ENCODE assay signal across 1 cellular context in genomic region chr2:199955339-199956061, GRCh38.
A peak's percentile ranks its signal among the peaks of the same experiment; 100 is the strongest.
TF ChIP-seq lines count a peak whose summit lies in the region.

MAIP1 (plus strand) TSS chr2:199955582; CDS start chr2:199955799, 217 bp downstream.
A gene with protein sequence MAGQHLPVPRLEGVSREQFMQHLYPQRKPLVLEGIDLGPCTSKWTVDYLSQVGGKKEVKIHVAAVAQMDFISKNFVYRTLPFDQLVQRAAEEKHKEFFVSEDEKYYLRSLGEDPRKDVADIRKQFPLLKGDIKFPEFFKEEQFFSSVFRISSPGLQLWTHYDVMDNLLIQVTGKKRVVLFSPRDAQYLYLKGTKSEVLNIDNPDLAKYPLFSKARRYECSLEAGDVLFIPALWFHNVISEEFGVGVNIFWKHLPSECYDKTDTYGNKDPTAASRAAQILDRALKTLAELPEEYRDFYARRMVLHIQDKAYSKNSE (minus strand): TSS chr2:199955491. CDS start chr2:199955470, 21 bp downstream.

TF ChIP-seq in HepG2, 621 proteins besides CTCF, POLR2A, EP300 and RAD21 (continued from another document and continues in another):
- TF ChIP-seq, protein P1, sequence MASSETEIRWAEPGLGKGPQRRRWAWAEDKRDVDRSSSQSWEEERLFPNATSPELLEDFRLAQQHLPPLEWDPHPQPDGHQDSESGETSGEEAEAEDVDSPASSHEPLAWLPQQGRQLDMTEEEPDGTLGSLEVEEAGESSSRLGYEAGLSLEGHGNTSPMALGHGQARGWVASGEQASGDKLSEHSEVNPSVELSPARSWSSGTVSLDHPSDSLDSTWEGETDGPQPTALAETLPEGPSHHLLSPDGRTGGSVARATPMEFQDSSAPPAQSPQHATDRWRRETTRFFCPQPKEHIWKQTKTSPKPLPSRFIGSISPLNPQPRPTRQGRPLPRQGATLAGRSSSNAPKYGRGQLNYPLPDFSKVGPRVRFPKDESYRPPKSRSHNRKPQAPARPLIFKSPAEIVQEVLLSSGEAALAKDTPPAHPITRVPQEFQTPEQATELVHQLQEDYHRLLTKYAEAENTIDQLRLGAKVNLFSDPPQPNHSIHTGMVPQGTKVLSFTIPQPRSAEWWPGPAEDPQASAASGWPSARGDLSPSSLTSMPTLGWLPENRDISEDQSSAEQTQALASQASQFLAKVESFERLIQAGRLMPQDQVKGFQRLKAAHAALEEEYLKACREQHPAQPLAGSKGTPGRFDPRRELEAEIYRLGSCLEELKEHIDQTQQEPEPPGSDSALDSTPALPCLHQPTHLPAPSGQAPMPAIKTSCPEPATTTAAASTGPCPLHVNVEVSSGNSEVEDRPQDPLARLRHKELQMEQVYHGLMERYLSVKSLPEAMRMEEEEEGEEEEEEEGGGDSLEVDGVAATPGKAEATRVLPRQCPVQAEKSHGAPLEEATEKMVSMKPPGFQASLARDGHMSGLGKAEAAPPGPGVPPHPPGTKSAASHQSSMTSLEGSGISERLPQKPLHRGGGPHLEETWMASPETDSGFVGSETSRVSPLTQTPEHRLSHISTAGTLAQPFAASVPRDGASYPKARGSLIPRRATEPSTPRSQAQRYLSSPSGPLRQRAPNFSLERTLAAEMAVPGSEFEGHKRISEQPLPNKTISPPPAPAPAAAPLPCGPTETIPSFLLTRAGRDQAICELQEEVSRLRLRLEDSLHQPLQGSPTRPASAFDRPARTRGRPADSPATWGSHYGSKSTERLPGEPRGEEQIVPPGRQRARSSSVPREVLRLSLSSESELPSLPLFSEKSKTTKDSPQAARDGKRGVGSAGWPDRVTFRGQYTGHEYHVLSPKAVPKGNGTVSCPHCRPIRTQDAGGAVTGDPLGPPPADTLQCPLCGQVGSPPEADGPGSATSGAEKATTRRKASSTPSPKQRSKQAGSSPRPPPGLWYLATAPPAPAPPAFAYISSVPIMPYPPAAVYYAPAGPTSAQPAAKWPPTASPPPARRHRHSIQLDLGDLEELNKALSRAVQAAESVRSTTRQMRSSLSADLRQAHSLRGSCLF (CRISPR knock-in tag; IDR thresholded peaks at IDR 0.05; ENCODE audit: borderline replicate concordance): no peak; the same call in 1 of the 2 replicates
- peak; percentile 83 for TF ChIP-seq ZNF138 (CRISPR knock-in tag; IDR thresholded peaks at IDR 0.05; ENCODE audit: low read depth)
- TF ChIP-seq, protein P2, sequence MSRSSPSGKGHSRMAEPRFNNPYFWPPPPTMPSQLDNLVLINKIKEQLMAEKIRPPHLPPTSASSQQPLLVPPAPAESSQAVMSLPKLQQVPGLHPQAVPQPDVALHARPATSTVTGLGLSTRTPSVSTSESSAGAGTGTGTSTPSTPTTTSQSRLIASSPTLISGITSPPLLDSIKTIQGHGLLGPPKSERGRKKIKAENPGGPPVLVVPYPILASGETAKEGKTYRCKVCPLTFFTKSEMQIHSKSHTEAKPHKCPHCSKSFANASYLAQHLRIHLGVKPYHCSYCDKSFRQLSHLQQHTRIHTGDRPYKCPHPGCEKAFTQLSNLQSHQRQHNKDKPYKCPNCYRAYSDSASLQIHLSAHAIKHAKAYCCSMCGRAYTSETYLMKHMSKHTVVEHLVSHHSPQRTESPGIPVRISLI (CRISPR knock-in tag; IDR thresholded peaks at IDR 0.05; ENCODE audit: borderline replicate concordance): peak; percentile 71; the same call in 1 of the 2 replicates
- TF ChIP-seq SCMH1 (CRISPR knock-in tag; IDR thresholded peaks at IDR 0.05; ENCODE audit: borderline replicate concordance): no peak
- peak; percentile 71; the same call in 1 of the 2 replicates for TF ChIP-seq MIXL1 (CRISPR knock-in tag; IDR thresholded peaks at IDR 0.05)
- TF ChIP-seq ZNF562 (CRISPR knock-in tag; IDR thresholded peaks at IDR 0.05; ENCODE audit: borderline replicate concordance): no peak
- TF ChIP-seq ZSCAN9 (CRISPR knock-in tag; IDR thresholded peaks at IDR 0.05; ENCODE audit: borderline replicate concordance): peak; percentile 67
- TF ChIP-seq, protein P3, sequence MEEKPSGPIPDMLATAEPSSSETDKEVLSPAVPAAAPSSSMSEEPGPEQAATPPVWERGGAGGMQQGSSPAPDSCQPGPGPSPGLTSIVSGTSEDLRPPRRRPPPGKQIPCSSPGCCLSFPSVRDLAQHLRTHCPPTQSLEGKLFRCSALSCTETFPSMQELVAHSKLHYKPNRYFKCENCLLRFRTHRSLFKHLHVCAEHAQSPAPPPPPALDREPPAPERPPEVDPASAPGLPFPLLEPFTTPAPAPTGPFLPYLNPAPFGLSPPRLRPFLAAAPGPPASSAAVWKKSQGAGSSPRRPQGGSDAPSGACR (CRISPR knock-in tag; IDR thresholded peaks at IDR 0.05): peak; percentile 95
- peak; percentile 98 for TF ChIP-seq RBM39 (IDR thresholded peaks at IDR 0.05; ENCODE audit: low read depth, low read length, poor library complexity, severe bottlenecking)
- no peak for TF ChIP-seq NR1H2 (CRISPR knock-in tag; IDR thresholded peaks at IDR 0.05; ENCODE audit: borderline replicate concordance, low read depth)
- TF ChIP-seq, protein P4, sequence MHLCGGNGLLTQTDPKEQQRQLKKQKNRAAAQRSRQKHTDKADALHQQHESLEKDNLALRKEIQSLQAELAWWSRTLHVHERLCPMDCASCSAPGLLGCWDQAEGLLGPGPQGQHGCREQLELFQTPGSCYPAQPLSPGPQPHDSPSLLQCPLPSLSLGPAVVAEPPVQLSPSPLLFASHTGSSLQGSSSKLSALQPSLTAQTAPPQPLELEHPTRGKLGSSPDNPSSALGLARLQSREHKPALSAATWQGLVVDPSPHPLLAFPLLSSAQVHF (CRISPR knock-in tag; IDR thresholded peaks at IDR 0.05): no peak
- peak; percentile 24 for TF ChIP-seq PTBP1 (IDR thresholded peaks at IDR 0.05; ENCODE audit: low read depth, low read length, poor library complexity, severe bottlenecking)
- peak; percentile 86 for TF ChIP-seq HDAC2 (CRISPR knock-in tag; IDR thresholded peaks at IDR 0.05)
- peak; percentile 70 for TF ChIP-seq SP4 (CRISPR knock-in tag; IDR thresholded peaks at IDR 0.05)
- no peak for TF ChIP-seq ZNF10 (CRISPR knock-in tag; IDR thresholded peaks at IDR 0.05; ENCODE audit: borderline replicate concordance, low read depth)
- TF ChIP-seq ESRRA (CRISPR knock-in tag; IDR thresholded peaks at IDR 0.05; ENCODE audit: low read depth): peak; percentile 52; the same call in 1 of the 2 replicates
- peak; percentile 85 for TF ChIP-seq ZNF30 (CRISPR knock-in tag; IDR thresholded peaks at IDR 0.05)
- peak; percentile 97; the same call in 1 of the 2 replicates for TF ChIP-seq ZNF747 (CRISPR knock-in tag; IDR thresholded peaks at IDR 0.05; ENCODE audit: borderline replicate concordance)
- peak; percentile 50; the same call in 1 of the 2 replicates for TF ChIP-seq JUN (CRISPR knock-in tag; IDR thresholded peaks at IDR 0.05)
- peak; percentile 97 for TF ChIP-seq ZNF615 (CRISPR knock-in tag; IDR thresholded peaks at IDR 0.05; ENCODE audit: borderline replicate concordance)
- TF ChIP-seq RFX1 (IDR thresholded peaks at IDR 0.05): no peak
- peak; percentile 89 for TF ChIP-seq ZNF558 (CRISPR knock-in tag; IDR thresholded peaks at IDR 0.05; ENCODE audit: borderline replicate concordance)
- TF ChIP-seq ZNF451 (CRISPR knock-in tag; IDR thresholded peaks at IDR 0.05): peak; percentile 71; the same call in 1 of the 2 replicates
- TF ChIP-seq ZNF713 (CRISPR knock-in tag; IDR thresholded peaks at IDR 0.05): no peak
- peak; percentile 55; the same call in 1 of the 2 replicates for TF ChIP-seq STAT5B (CRISPR knock-in tag; IDR thresholded peaks at IDR 0.05)
- TF ChIP-seq ZNF207 (IDR thresholded peaks at IDR 0.05; ENCODE audit: borderline replicate concordance): no peak
- TF ChIP-seq, protein P5, sequence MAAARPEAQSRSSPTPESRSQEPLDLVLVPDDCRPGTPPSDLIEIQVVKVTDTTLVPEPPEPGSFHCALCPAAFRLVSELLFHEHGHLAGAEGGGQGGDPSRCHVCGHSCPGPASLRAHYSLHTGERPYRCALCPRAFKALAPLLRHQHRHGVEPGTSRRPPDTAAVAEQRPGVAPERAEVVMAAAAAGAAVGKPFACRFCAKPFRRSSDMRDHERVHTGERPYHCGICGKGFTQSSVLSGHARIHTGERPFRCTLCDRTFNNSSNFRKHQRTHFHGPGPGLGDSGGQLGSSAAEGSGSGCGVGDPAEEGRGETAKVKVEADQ (CRISPR knock-in tag; IDR thresholded peaks at IDR 0.05; ENCODE audit: borderline replicate concordance): peak; percentile 93
- no peak for TF ChIP-seq BRCA1 (CRISPR knock-in tag; IDR thresholded peaks at IDR 0.05)
- TF ChIP-seq ZNF589 (CRISPR knock-in tag; conservative IDR thresholded peaks at IDR 0.05): peak; percentile 58; the same call in 1 of the 2 replicates
- TF ChIP-seq, protein P6, sequence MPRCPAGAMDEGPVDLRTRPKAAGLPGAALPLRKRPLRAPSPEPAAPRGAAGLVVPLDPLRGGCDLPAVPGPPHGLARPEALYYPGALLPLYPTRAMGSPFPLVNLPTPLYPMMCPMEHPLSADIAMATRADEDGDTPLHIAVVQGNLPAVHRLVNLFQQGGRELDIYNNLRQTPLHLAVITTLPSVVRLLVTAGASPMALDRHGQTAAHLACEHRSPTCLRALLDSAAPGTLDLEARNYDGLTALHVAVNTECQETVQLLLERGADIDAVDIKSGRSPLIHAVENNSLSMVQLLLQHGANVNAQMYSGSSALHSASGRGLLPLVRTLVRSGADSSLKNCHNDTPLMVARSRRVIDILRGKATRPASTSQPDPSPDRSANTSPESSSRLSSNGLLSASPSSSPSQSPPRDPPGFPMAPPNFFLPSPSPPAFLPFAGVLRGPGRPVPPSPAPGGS (CRISPR knock-in tag; IDR thresholded peaks at IDR 0.05): peak; percentile 95
- TF ChIP-seq, protein P7, sequence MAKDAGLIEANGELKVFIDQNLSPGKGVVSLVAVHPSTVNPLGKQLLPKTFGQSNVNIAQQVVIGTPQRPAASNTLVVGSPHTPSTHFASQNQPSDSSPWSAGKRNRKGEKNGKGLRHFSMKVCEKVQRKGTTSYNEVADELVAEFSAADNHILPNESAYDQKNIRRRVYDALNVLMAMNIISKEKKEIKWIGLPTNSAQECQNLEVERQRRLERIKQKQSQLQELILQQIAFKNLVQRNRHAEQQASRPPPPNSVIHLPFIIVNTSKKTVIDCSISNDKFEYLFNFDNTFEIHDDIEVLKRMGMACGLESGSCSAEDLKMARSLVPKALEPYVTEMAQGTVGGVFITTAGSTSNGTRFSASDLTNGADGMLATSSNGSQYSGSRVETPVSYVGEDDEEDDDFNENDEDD (CRISPR knock-in tag; IDR thresholded peaks at IDR 0.05; ENCODE audit: borderline replicate concordance): no peak
- peak; percentile 90; the same call in 1 of the 2 replicates for TF ChIP-seq ARID2 (CRISPR knock-in tag; IDR thresholded peaks at IDR 0.05; ENCODE audit: borderline replicate concordance)
- peak; percentile 95; the same call in 1 of the 2 replicates for TF ChIP-seq ZNF850 (CRISPR knock-in tag; conservative IDR thresholded peaks at IDR 0.05)
- TF ChIP-seq KLF9 (CRISPR knock-in tag; IDR thresholded peaks at IDR 0.05; ENCODE audit: low read depth): peak; percentile 65; the same call in 1 of the 2 replicates
- peak; percentile 100 for TF ChIP-seq MTF2 (CRISPR knock-in tag; IDR thresholded peaks at IDR 0.05; ENCODE audit: borderline replicate concordance)
- peak; percentile 77; the same call in 1 of the 2 replicates for TF ChIP-seq NKX3-1 (CRISPR knock-in tag; IDR thresholded peaks at IDR 0.05)
- TF ChIP-seq, protein P8, sequence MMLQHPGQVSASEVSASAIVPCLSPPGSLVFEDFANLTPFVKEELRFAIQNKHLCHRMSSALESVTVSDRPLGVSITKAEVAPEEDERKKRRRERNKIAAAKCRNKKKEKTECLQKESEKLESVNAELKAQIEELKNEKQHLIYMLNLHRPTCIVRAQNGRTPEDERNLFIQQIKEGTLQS (CRISPR knock-in tag; IDR thresholded peaks at IDR 0.05): peak; percentile 28
- TF ChIP-seq ZNF780A (CRISPR knock-in tag; IDR thresholded peaks at IDR 0.05): peak; percentile 74; the same call in 1 of the 2 replicates
- peak; percentile 92; the same call in 1 of the 2 replicates for TF ChIP-seq ZFP36L1 (CRISPR knock-in tag; IDR thresholded peaks at IDR 0.05)
- no peak; the same call in 1 of the 2 replicates for TF ChIP-seq SRF (IDR thresholded peaks at IDR 0.05; ENCODE audit: low read depth, low read length)
- peak; percentile 60 for TF ChIP-seq MTF1 (CRISPR knock-in tag; IDR thresholded peaks at IDR 0.05)
- peak; percentile 71 for TF ChIP-seq AHR (CRISPR knock-in tag; IDR thresholded peaks at IDR 0.05)
- peak; percentile 76 for TF ChIP-seq GTF2F1 (IDR thresholded peaks at IDR 0.05; ENCODE audit: low read length)
- TF ChIP-seq, protein P9, sequence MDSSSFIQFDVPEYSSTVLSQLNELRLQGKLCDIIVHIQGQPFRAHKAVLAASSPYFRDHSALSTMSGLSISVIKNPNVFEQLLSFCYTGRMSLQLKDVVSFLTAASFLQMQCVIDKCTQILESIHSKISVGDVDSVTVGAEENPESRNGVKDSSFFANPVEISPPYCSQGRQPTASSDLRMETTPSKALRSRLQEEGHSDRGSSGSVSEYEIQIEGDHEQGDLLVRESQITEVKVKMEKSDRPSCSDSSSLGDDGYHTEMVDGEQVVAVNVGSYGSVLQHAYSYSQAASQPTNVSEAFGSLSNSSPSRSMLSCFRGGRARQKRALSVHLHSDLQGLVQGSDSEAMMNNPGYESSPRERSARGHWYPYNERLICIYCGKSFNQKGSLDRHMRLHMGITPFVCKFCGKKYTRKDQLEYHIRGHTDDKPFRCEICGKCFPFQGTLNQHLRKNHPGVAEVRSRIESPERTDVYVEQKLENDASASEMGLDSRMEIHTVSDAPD (CRISPR knock-in tag; IDR thresholded peaks at IDR 0.05): peak; percentile 89
